23 cellular contexts compared by ENCODE assay signal in genomic region chr6:41564448-41565142, GRCh38.
"Had no signal": no experiment of that assay in that cellular context is flagged by ENCODE, and none has a peak within 500 bp of the region (broad histone marks: within the 10 kb centered on the region; RNA-seq: fewer than 3 reads in every experiment).

No MANE protein-coding gene starts in this region.

- H3K9me3 Mint-ChIP-seq: IgD-negative memory B cell had no signal

- H3K4me2 ChIP-seq: KMS-11 had no signal

- H3K9ac ChIP-seq: KMS-11 had no signal

- H3K9me3 ChIP-seq: SJSA1 had no signal

- DNase-seq: Kasumi-1, MM.1S, NCI-H1092 treated with DMSO at 0.1 percent for 48 hours, NCI-H1436, NCI-H187, NCI-H2029, NCI-H2081 treated with DMSO at 0.1 percent for 48 hours, NCI-H2171, NCI-H226, NCI-H446, NCI-H510A, NCI-H524 treated with DMSO at 0.1 percent for 48 hours, NCI-H69, NCI-H774, Right ventricle myocardium superior, RPMI8226, SIG-M5 had no signal

- H3K4me3 ChIP-seq: K562, SJSA1, SK-N-MC had no signal

- H3K27me3 ChIP-seq: SJSA1 had no signal

- FAIRE-seq: K562, RCC 7860 had no signal

- H3K27me3 Mint-ChIP-seq: IgD-negative memory B cell had no signal

- H3K4me1 ChIP-seq: SJSA1 had no signal

- H3K27ac ChIP-seq: KMS-11, SJSA1, SK-N-MC had no signal

- H3K36me3 Mint-ChIP-seq: IgD-negative memory B cell had no signal

- ATAC-seq: K562 had no signal
